In the genomic region with DNA sequence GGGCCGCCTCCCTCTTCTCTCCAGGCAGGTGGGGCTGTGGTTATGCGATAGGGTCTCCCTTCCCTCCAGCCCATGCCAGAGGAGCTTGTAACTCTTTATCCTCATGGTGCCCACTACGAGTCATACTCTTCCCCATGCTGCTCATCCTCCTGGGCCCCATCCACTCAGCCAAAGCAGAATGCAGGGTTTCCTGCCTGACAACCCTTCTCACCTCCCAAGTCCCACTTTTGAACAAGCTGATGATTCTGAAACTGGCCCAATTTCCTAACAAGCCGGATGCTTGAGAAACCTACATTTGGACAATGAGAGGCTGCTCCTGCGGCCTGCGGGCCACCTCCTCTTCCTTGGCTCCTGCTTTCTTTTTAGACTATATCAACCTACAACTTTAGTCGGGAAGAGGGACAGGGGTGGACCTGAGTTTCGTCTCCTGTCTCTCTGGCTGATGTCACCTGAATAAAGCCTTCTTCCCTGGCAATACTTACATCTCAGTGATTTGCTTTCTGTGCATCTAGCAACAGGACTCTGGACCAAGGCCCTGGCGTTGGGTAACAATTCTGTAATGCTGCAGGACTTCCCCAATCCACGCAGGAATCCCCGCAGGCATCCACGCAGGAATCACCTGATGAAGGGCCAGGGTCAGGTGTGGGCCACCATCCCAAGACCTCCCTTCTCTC, we compare ENCODE assay signal across 9 cellular contexts. TPM values are rescaled to one million over a fixed set of nuclear protein-coding genes. Genes with fewer than 3 reads are reported as not detected.
DNase-seq lines count a peak whose midpoint lies in the region; ATAC-seq and TF ChIP-seq lines count a peak whose summit lies in the region.
"Had no signal": no experiment of that assay in that cellular context is flagged by ENCODE, and none has a peak within 500 bp of the region (broad histone marks: within the 10 kb centered on the region; RNA-seq: fewer than 3 reads in every experiment).

No MANE protein-coding gene starts in this region.

- H2AFZ ChIP-seq in SU-DHL-6 (ENCODE audit: low read depth, low read length, severe bottlenecking), result no peak overlapping the region

- no peak for DNase-seq in stimulated activated naive CD8-positive, alpha-beta T cell treated with anti-CD3 and anti-CD28 coated beads, Interleukin-15, Interleukin-2, amounts not matched to agents 100 U/mL and 50 U/mL, for 24 hours
- peak; percentile 65 for DNase-seq in glomerular visceral epithelial cell (ENCODE audit: extremely low spot score)
- DNase-seq in sigmoid colon, result no peak
- DNase-seq in thyroid gland, result no peak
- no peak for DNase-seq in midbrain (lab: John Stamatoyannopoulos, UW)
- DNase-seq: NCI-H446 had no signal

- peak overlapping the region; percentile 66 for H3K4me2 ChIP-seq in SU-DHL-6 (ENCODE audit: low read depth, low read length, poor library complexity, severe bottlenecking)

- peaks cover 4% of the 10 kb centered on the region for H3K9me3 Mint-ChIP-seq in stimulated activated naive CD8-positive, alpha-beta T cell treated with anti-CD3 and anti-CD28 coated beads, Interleukin-15, Interleukin-2, amounts not matched to agents 100 ng/mL and 50 ng/mL, for 24 hours

- no peaks in the 10 kb centered on the region for H3K36me3 ChIP-seq in SU-DHL-6 (ENCODE audit: low read length)
- peaks cover 5 to 30% (median 17%) of the 10 kb centered on the region in 4 donors for H3K36me3 ChIP-seq in sigmoid colon
- H3K36me3 ChIP-seq in thyroid gland, result peaks cover 6% of the 10 kb centered on the region in 2 donors

- no peak overlapping the region for H3K27ac ChIP-seq in SU-DHL-6 (ENCODE audit: low read depth, low read length)
- H3K27ac ChIP-seq in sigmoid colon, result no peak overlapping the region
- H3K27ac ChIP-seq in thyroid gland, result no peak overlapping the region

- WGBS in sigmoid colon, 2 donors, result 89 to 92% methylated on average over 12 of the region's 12 CpGs
- 86 to 91% methylated on average over 11 to 12 of the region's 12 CpGs for WGBS in thyroid gland, 2 donors

- H3K9me3 ChIP-seq in SU-DHL-6 (ENCODE audit: insufficient read depth, low read length) (no peaks in the 10 kb centered on the region), sigmoid colon (peaks cover 0 to 4% (median 0%) of the 10 kb centered on the region in 4 donors), thyroid gland (no peaks in the 10 kb centered on the region)

- no peaks in the 10 kb centered on the region for H4K20me1 ChIP-seq in SU-DHL-6 (ENCODE audit: low read depth, low read length)

- no peaks in the 10 kb centered on the region for H3K27me3 Mint-ChIP-seq in stimulated activated naive CD8-positive, alpha-beta T cell treated with anti-CD3 and anti-CD28 coated beads, Interleukin-15, Interleukin-2, amounts not matched to agents 100 ng/mL and 50 ng/mL, for 24 hours

- peaks cover 33% of the 10 kb centered on the region for H3K4me1 Mint-ChIP-seq in stimulated activated naive CD8-positive, alpha-beta T cell treated with anti-CD3 and anti-CD28 coated beads, Interleukin-15, Interleukin-2, amounts not matched to agents 100 ng/mL and 50 ng/mL, for 24 hours (ENCODE audit: low read depth)

- intact Hi-C loops in sigmoid colon (cut with DNase I) (no loop called here), thyroid gland (cut with DNase I) (no loop called here)

- TF ChIP-seq POLR2A in sigmoid colon (IDR thresholded peaks at IDR 0.05) (no peak), thyroid gland (IDR thresholded peaks at IDR 0.05) (no peak)

- peak overlapping the region; percentile 98 for H3K4me3 Mint-ChIP-seq in stimulated activated naive CD8-positive, alpha-beta T cell treated with anti-CD3 and anti-CD28 coated beads, Interleukin-15, Interleukin-2, amounts not matched to agents 100 ng/mL and 50 ng/mL, for 24 hours

- H3K4me1 ChIP-seq in sigmoid colon (peaks cover 0 to 32% (median 27%) of the 10 kb centered on the region in 4 donors), thyroid gland (peaks cover 16 to 20% of the 10 kb centered on the region in 2 donors)

- peak overlapping the region; percentile 63 for H3K27ac Mint-ChIP-seq in stimulated activated naive CD8-positive, alpha-beta T cell treated with anti-CD3 and anti-CD28 coated beads, Interleukin-15, Interleukin-2, amounts not matched to agents 100 ng/mL and 50 ng/mL, for 24 hours

- peaks cover 19% of the 10 kb centered on the region for H3K79me2 ChIP-seq in SU-DHL-6 (ENCODE audit: insufficient read depth, low read length)

- TF ChIP-seq EP300 in sigmoid colon (IDR thresholded peaks at IDR 0.05), result no peak

- H3F3A ChIP-seq in SU-DHL-6 (ENCODE audit: insufficient read depth), result no peaks in the 10 kb centered on the region; the same call in 1 of the 2 replicates

- ATAC-seq in stimulated activated naive CD8-positive, alpha-beta T cell treated with anti-CD3 and anti-CD28 coated beads, Interleukin-15, Interleukin-2, amounts not matched to agents 100 U/mL and 50 U/mL, for 24 hours, result no peak
- no peak for ATAC-seq in GM21528 (IDR thresholded peaks at IDR 0.05; ENCODE audit: low FRiP score, unreplicated experiment)

- H3K4me3 ChIP-seq in SU-DHL-6 (ENCODE audit: insufficient read depth, low read length, poor library complexity, severe bottlenecking) (no peak overlapping the region), sigmoid colon (no peak overlapping the region), thyroid gland (replicated peaks in 1 of 3) (no peak overlapping the region)

- H3K27me3 ChIP-seq in SU-DHL-6 (ENCODE audit: low read length) (no peaks in the 10 kb centered on the region), sigmoid colon (no peaks in the 10 kb centered on the region), thyroid gland (no peaks in the 10 kb centered on the region)

- no peaks in the 10 kb centered on the region for H3K9me2 ChIP-seq in SU-DHL-6 (replicated peaks; ENCODE audit: insufficient read depth, low read length)

- peak overlapping the region; percentile 98; the same call in 1 of the 2 replicates for H3K9ac ChIP-seq in SU-DHL-6 (ENCODE audit: low read length)

- TF ChIP-seq CTCF in SU-DHL-6 (IDR thresholded peaks at IDR 0.05; ENCODE audit: insufficient read depth, low read length, poor library complexity, severe bottlenecking) (no peak), sigmoid colon (IDR thresholded peaks at IDR 0.05) (no peak), thyroid gland (IDR thresholded peaks at IDR 0.05) (no peak)

- peaks cover 12% of the 10 kb centered on the region for H3K36me3 Mint-ChIP-seq in stimulated activated naive CD8-positive, alpha-beta T cell treated with anti-CD3 and anti-CD28 coated beads, Interleukin-15, Interleukin-2, amounts not matched to agents 100 ng/mL and 50 ng/mL, for 24 hours (ENCODE audit: low read depth)

RNA-seq across cellular contexts. Expression of gene NDUFS8, which starts 1.5 kb away (rescaled TPM):
- total RNA-seq in sigmoid colon (100 to 1,000 TPM; 174 to 255 (median 212) TPM), thyroid gland (100 to 1,000 TPM; 222 to 310 (median 254) TPM)
- polyA plus RNA-seq in sigmoid colon, result 100 to 1,000 TPM; 149 to 168 (median 164) TPM

RNA-seq across cellular contexts. Expression of gene TCIRG1, which starts 9.9 kb away (rescaled TPM):
- total RNA-seq in sigmoid colon (100 to 1,000 TPM in 1 of 4 donors, 10 to 100 TPM in 3; 69.9 to 147 (median 81.9) TPM), thyroid gland (100 to 1,000 TPM in 3 of 4 donors, 10 to 100 TPM in 1; 74.8 to 141 (median 121) TPM)
- 100 to 1,000 TPM in 1 of 3 donors, 10 to 100 TPM in 2; 15.0 to 276 (median 23.6) TPM for polyA plus RNA-seq in sigmoid colon

RNA-seq across cellular contexts. Expression of gene ALDH3B1, which starts 18.8 kb away (rescaled TPM):
- total RNA-seq in sigmoid colon (10 to 100 TPM in 3 of 4 donors, 1 to 10 TPM in 1; 9.4 to 14.7 (median 11.7) TPM), thyroid gland (1 to 10 TPM; 3.0 to 6.6 (median 3.5) TPM)
- polyA plus RNA-seq in sigmoid colon, result 10 to 100 TPM in 1 of 3 donors, 1 to 10 TPM in 2; 6.2 to 11.0 (median 7.8) TPM

RNA-seq across cellular contexts. Expression of gene UNC93B1, which starts 25.0 kb away (rescaled TPM):
- total RNA-seq in sigmoid colon, result 10 to 100 TPM; 24.7 to 27.6 (median 25.6) TPM
- 10 to 100 TPM; 11.4 to 52.7 (median 11.6) TPM for polyA plus RNA-seq in sigmoid colon
- 10 to 100 TPM; 25.7 to 49.2 (median 36.3) TPM for total RNA-seq in thyroid gland
